ENCODE assay signal across 19 cellular contexts in the genomic region with DNA sequence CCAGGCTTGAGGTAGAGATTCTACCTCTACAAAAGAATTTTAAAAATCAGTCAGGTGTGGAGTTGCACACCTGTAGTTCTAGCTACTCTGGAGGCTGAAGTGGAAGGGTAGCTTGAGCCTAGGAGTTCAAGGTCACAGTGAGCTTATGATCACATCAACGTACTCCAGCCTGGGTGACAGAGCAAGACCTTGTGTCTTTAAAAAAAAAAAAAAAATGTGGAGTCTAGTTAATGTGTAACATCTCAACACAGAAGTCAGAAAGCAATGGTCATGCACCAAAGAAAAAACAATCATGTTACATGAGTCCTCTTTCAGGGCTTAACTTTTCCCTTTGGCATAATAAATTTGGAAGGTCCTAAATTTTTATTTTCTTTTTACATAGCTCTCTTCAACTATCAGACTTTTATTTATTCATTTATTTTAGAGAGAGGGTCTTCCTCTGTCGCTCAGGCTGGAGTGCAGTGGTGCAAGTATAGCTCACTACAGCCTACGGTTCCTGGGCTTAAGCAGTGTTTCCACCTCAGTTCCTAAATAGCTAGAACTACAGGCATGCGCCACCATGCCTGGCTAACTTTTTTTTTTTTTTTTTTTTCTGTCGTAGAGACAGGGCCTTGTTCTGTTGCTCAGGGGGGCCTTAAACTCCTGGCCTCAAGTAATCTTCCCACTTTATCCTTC.
"Had no signal": no experiment of that assay in that cellular context is flagged by ENCODE, and none has a peak within 500 bp of the region (broad histone marks: within the 10 kb centered on the region; RNA-seq: fewer than 3 reads in every experiment).

No MANE protein-coding gene starts in this region.

- H3K27ac ChIP-seq: epithelial cell of prostate, gastroesophageal sphincter, upper lobe of left lung had no signal

- ATAC-seq: activated CD4-positive, CD25-positive, alpha-beta regulatory T cell treated with anti-CD3 and anti-CD28 coated beads, Interleukin-2, amount 50 U/mL, for 24 hours; activated naive CD4-positive, alpha-beta T cell treated with anti-CD3 and anti-CD28 coated beads, Interleukin-2, amount 50 U/mL, for 72 hours; gastroesophageal sphincter; left ventricle myocardium superior; sciatic nerve; SK-N-SH treated with all-trans-retinoic acid at 6 μM for 48 hours had no signal

- H3K27ac Mint-ChIP-seq: activated naive CD4-positive, alpha-beta T cell treated with anti-CD3 and anti-CD28 coated beads, Interleukin-2, amount 50 U/mL, for 72 hours; activated T-helper 2 cell treated with anti-CD3 and anti-CD28 coated beads, Interferon-gamma antibody, Interleukin-2, Interleukin-4, amounts not matched to agents 10 μg/mL and 5 μg/mL and 100 μg/mL, durations not matched to agents 14 hours and 24 hours and 36 hours; brain; mesothelial cell of epicardium; T-helper 1 cell treated with Interleukin-12 subunit alpha and Interleukin-12 subunit beta and Interleukin-4 antibody, amounts not matched to agents 30 μg/mL and 1 μg/mL, for 36 hours had no signal

- H3K4me3 ChIP-seq: gastroesophageal sphincter, upper lobe of left lung had no signal

- H3K4me1 Mint-ChIP-seq: brain; central memory CD8-positive, alpha-beta T cell; mesothelial cell of epicardium had no signal

- DNase-seq: amniotic stem cell; cortex of kidney; effector memory CD4-positive, alpha-beta T cell; left ventricle myocardium superior; stimulated activated CD4-positive, alpha-beta T cell treated with anti-CD3 and anti-CD28 coated beads, Interleukin-12 subunit alpha, Interleukin-12 subunit beta, amount 100 ng/mL, for 4 hours; stimulated activated naive CD4-positive, alpha-beta T cell treated with Interleukin-2 at 50 U/mL for 16 hours; upper lobe of left lung had no signal

- H3K27me3 Mint-ChIP-seq: brain; central memory CD8-positive, alpha-beta T cell had no signal

- H3K4me3 Mint-ChIP-seq: brain; central memory CD8-positive, alpha-beta T cell; mesothelial cell of epicardium; T-helper 1 cell treated with Interleukin-12 subunit alpha and Interleukin-12 subunit beta and Interleukin-4 antibody, amounts not matched to agents 30 μg/mL and 1 μg/mL, for 36 hours had no signal

- FAIRE-seq: TTC549 had no signal

- H3K4me1 ChIP-seq: gastroesophageal sphincter, upper lobe of left lung had no signal

- H3K27me3 ChIP-seq: gastroesophageal sphincter, upper lobe of left lung had no signal
